In genomic region chr2:10741139-10741538, GRCh38 we compare ENCODE assay signal across 22 cellular contexts. TPM values are rescaled to one million over a fixed set of nuclear protein-coding genes. Genes with fewer than 3 reads are reported as not detected.
"Had no signal": no experiment of that assay in that cellular context is flagged by ENCODE, and none has a peak within 500 bp of the region (broad histone marks: within the 10 kb centered on the region; RNA-seq: fewer than 3 reads in every experiment).

No MANE protein-coding gene starts in this region.

- H3K9me3 Mint-ChIP-seq: activated CD4-positive, alpha-beta T cell treated with anti-CD3 and anti-CD28 coated beads, Interleukin-2, amount 10 ng/mL, durations not matched to agents 7 days and 5 days; activated naive CD8-positive, alpha-beta T cell treated with anti-CD3 and anti-CD28 coated beads for 36 hours; brain; natural killer cell treated with Interleukin-12 subunit alpha and Interleukin-12 subunit beta and Interleukin-15 and Interleukin-18, amount 100 ng/mL, for 72 hours; WTC11 had no signal

- H3K27me3 ChIP-seq: ovary, right lobe of liver, transverse colon had no signal

- H3K4me3 Mint-ChIP-seq: activated CD4-positive, alpha-beta T cell treated with anti-CD3 and anti-CD28 coated beads, Interleukin-2, amount 10 ng/mL, durations not matched to agents 7 days and 5 days; activated naive CD8-positive, alpha-beta T cell treated with anti-CD3 and anti-CD28 coated beads for 36 hours; brain; natural killer cell treated with Interleukin-12 subunit alpha and Interleukin-12 subunit beta and Interleukin-15 and Interleukin-18, amount 100 ng/mL, for 72 hours; WTC11 had no signal

- H3K4me1 Mint-ChIP-seq: brain had no signal

- ATAC-seq: left ventricle myocardium superior, right lobe of liver, WTC11 had no signal

- H3K4me3 ChIP-seq: coronary artery, ovary, right lobe of liver, smooth muscle cell, transverse colon had no signal

- H3K9me3 ChIP-seq: ovary, right lobe of liver, transverse colon had no signal

- H3K27ac ChIP-seq: coronary artery, ovary, right lobe of liver, transverse colon had no signal

- H3K36me3 ChIP-seq: ovary, right lobe of liver, transverse colon had no signal

- H3K27ac Mint-ChIP-seq: activated CD4-positive, alpha-beta T cell treated with anti-CD3 and anti-CD28 coated beads, Interleukin-2, amount 10 ng/mL, durations not matched to agents 7 days and 5 days; activated naive CD8-positive, alpha-beta T cell treated with anti-CD3 and anti-CD28 coated beads for 36 hours; brain; natural killer cell treated with Interleukin-12 subunit alpha and Interleukin-12 subunit beta and Interleukin-15 and Interleukin-18, amount 100 ng/mL, for 72 hours; WTC11 had no signal

- DNase-seq: activated CD4-positive, alpha-beta T cell treated with anti-CD3 and anti-CD28 coated beads, Interleukin-2, amount 10 ng/mL, durations not matched to agents 7 days and 5 days; activated naive CD8-positive, alpha-beta T cell treated with anti-CD3 and anti-CD28 coated beads for 36 hours; central memory CD4-positive, alpha-beta T cell; effector CD4-positive, alpha-beta T cell; foreskin fibroblast; hippocampal formation; kidney; left ventricle myocardium superior; mesenchymal stem cell; ovary; right lobe of liver; stimulated activated CD4-positive, alpha-beta T cell treated with anti-CD3 and anti-CD28 coated beads, Interleukin-4, amount 100 ng/mL, for 4 hours; stimulated activated CD8-positive, alpha-beta memory T cell treated with anti-CD3 and anti-CD28 coated beads, Interleukin-4, amount 100 ng/mL, for 48 hours; stimulated activated naive CD4-positive, alpha-beta T cell treated with Interleukin-2 at 50 U/mL for 16 hours; substantia nigra; transverse colon had no signal

- H3K27me3 Mint-ChIP-seq: activated naive CD8-positive, alpha-beta T cell treated with anti-CD3 and anti-CD28 coated beads for 36 hours had no signal

- H3K36me3 Mint-ChIP-seq: activated naive CD8-positive, alpha-beta T cell treated with anti-CD3 and anti-CD28 coated beads for 36 hours; brain; natural killer cell treated with Interleukin-12 subunit alpha and Interleukin-12 subunit beta and Interleukin-15 and Interleukin-18, amount 100 ng/mL, for 72 hours; WTC11 had no signal

RNA-seq across cellular contexts. Expression of gene ATP6V1C2, which starts 19.7 kb away (rescaled TPM):
- total RNA-seq: activated CD4-positive, alpha-beta T cell treated with anti-CD3 and anti-CD28 coated beads, Interleukin-2, amount 10 ng/mL, durations not matched to agents 7 days and 5 days; activated naive CD8-positive, alpha-beta T cell treated with anti-CD3 and anti-CD28 coated beads for 36 hours; natural killer cell treated with Interleukin-12 subunit alpha and Interleukin-12 subunit beta and Interleukin-15 and Interleukin-18, amount 100 ng/mL, for 72 hours; pulmonary artery endothelial cell had no signal
